ENCODE assay signal across 13 cellular contexts in genomic region chr18:74219056-74219455, GRCh38.
"Had no signal": no experiment of that assay in that cellular context is flagged by ENCODE, and none has a peak within 500 bp of the region (broad histone marks: within the 10 kb centered on the region; RNA-seq: fewer than 3 reads in every experiment).

No MANE protein-coding gene starts in this region.

- ATAC-seq: body of pancreas, gastrocnemius medialis, upper lobe of right lung had no signal

- H3K36me3 ChIP-seq: gastrocnemius medialis, left ventricle myocardium inferior, upper lobe of right lung had no signal

- FAIRE-seq: keratinocyte had no signal

- H3K4me1 ChIP-seq: gastrocnemius medialis, left ventricle myocardium inferior, upper lobe of right lung had no signal

- DNase-seq: activated B cell treated with CpG ODN at 0.5 μM for 24 hours; activated CD4-positive, alpha-beta T cell treated with anti-CD3 and anti-CD28 coated beads, Interleukin-2, amount 10 ng/mL, durations not matched to agents 7 days and 5 days; activated naive CD4-positive, alpha-beta T cell treated with anti-CD3 and anti-CD28 coated beads, Interleukin-2, amount 10 ng/mL, durations not matched to agents 7 days and 5 days; body of pancreas; dorsolateral prefrontal cortex; gastrocnemius medialis; left ventricle myocardium inferior; mesendoderm; stimulated activated CD4-positive, alpha-beta T cell treated with anti-CD3 and anti-CD28 coated beads, Interleukin-12 subunit alpha, Interleukin-12 subunit beta, amount 100 ng/mL, for 4 hours; stimulated activated naive CD4-positive, alpha-beta T cell treated with Interleukin-2 at 50 U/mL for 16 hours; T-helper 1 cell; upper lobe of right lung had no signal

- H3K27ac ChIP-seq: body of pancreas, dorsolateral prefrontal cortex, gastrocnemius medialis, left ventricle myocardium inferior, upper lobe of right lung had no signal

- H3K9me3 ChIP-seq: body of pancreas, gastrocnemius medialis, left ventricle myocardium inferior, upper lobe of right lung had no signal

- H3K27me3 ChIP-seq: body of pancreas, upper lobe of right lung had no signal

- H3K4me3 ChIP-seq: body of pancreas, dorsolateral prefrontal cortex, gastrocnemius medialis, left ventricle myocardium inferior, upper lobe of right lung had no signal
